ENCODE assay signal across 34 cellular contexts in the genomic region with DNA sequence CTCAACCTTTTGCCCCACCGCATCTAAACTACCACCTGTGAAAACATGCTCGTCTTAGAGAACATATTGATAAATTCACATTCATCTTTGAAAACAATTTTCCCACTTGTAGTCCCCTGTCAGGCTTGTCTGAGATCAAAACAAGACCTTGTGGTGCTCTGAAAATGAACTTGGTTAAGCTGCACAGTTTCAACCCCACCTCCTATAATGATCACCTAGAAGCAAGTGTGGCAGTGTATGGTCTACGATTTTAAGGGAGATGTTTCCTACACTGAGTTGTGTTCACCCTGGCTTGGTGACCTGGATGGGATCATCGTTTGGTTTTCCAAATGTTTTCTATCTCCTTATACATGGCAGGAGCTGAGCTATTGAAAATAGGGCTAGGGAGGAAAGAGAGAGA.
"Had no signal": no experiment of that assay in that cellular context is flagged by ENCODE, and none has a peak within 500 bp of the region (broad histone marks: within the 10 kb centered on the region; RNA-seq: fewer than 3 reads in every experiment).

No MANE protein-coding gene starts in this region.

- ATAC-seq: activated CD4-positive, alpha-beta T cell treated with anti-CD3 and anti-CD28 coated beads for 36 hours; activated CD8-positive, alpha-beta memory T cell treated with anti-CD3 and anti-CD28 coated beads, Interleukin-2, amount 10 ng/mL, durations not matched to agents 7 days and 5 days; activated CD8-positive, alpha-beta T cell treated with anti-CD3 and anti-CD28 coated beads, Interleukin-2, amount 10 ng/mL, durations not matched to agents 7 days and 5 days; activated naive CD4-positive, alpha-beta T cell treated with anti-CD3 and anti-CD28 coated beads, Interleukin-2, amount 50 U/mL, for 72 hours; esophagus mucosa; T-helper 17 cell had no signal

- H3K27ac Mint-ChIP-seq: activated CD4-positive, alpha-beta memory T cell treated with anti-CD3 and anti-CD28 coated beads for 36 hours; activated CD4-positive, alpha-beta T cell treated with anti-CD3 and anti-CD28 coated beads for 36 hours; activated CD4-positive, alpha-beta T cell treated with anti-CD3 and anti-CD28 coated beads, Interleukin-2, amount 10 ng/mL, durations not matched to agents 24 days and 14 days; activated CD8-positive, alpha-beta memory T cell treated with anti-CD3 and anti-CD28 coated beads, Interleukin-2, amount 10 ng/mL, durations not matched to agents 7 days and 5 days; activated CD8-positive, alpha-beta T cell treated with anti-CD3 and anti-CD28 coated beads, Interleukin-2, amount 10 ng/mL, durations not matched to agents 7 days and 5 days; activated naive CD4-positive, alpha-beta T cell treated with anti-CD3 and anti-CD28 coated beads, Interleukin-2, amount 10 ng/mL, durations not matched to agents 7 days and 5 days; activated naive CD4-positive, alpha-beta T cell treated with anti-CD3 and anti-CD28 coated beads, Interleukin-2, amount 50 U/mL, for 72 hours; activated naive CD8-positive, alpha-beta T cell treated with anti-CD3 and anti-CD28 coated beads, Interleukin-2, amount 10 ng/mL, durations not matched to agents 7 days and 5 days; activated T-helper 1 cell treated with anti-CD3 and anti-CD28 coated beads, Interleukin-12 subunit alpha, Interleukin-12 subunit beta, Interleukin-2, Interleukin-4 antibody, amounts not matched to agents 30 ng/mL and 10 ng/mL and 1 ng/mL, durations not matched to agents 14 hours and 24 hours and 36 hours; dendritic cell treated with granulocyte-macrophage colony-stimulating factor and Interleukin-4, amounts not matched to agents 40 ng/mL and 50 ng/mL, for 4 days; endodermal cell; T-helper 17 cell; T-helper 2 cell treated with Interferon-gamma antibody and Interleukin-4, amounts not matched to agents 5 μg/mL and 100 μg/mL, for 36 hours had no signal

- DNase-seq: activated CD4-positive, alpha-beta memory T cell treated with anti-CD3 and anti-CD28 coated beads for 36 hours; activated CD4-positive, alpha-beta T cell treated with anti-CD3 and anti-CD28 coated beads for 36 hours; activated CD4-positive, alpha-beta T cell treated with anti-CD3 and anti-CD28 coated beads, Interleukin-2, amount 10 ng/mL, durations not matched to agents 24 days and 14 days; activated CD4-positive, CD25-positive, alpha-beta regulatory T cell; activated CD4-positive, CD25-positive, alpha-beta regulatory T cell treated with anti-CD3 and anti-CD28 coated beads, Interleukin-2, amount 50 U/mL, for 72 hours; activated CD8-positive, alpha-beta memory T cell treated with anti-CD3 and anti-CD28 coated beads, Interleukin-2, amount 10 ng/mL, durations not matched to agents 7 days and 5 days; activated CD8-positive, alpha-beta memory T cell treated with anti-CD3 and anti-CD28 coated beads, Interleukin-2, amount 50 U/mL, for 4 hours; activated CD8-positive, alpha-beta T cell treated with anti-CD3 and anti-CD28 coated beads, Interleukin-2, amount 10 ng/mL, durations not matched to agents 7 days and 5 days; activated gamma-delta T cell; activated naive CD4-positive, alpha-beta T cell; activated naive CD4-positive, alpha-beta T cell treated with anti-CD3 and anti-CD28 coated beads, Interleukin-2, amount 10 ng/mL, durations not matched to agents 7 days and 5 days; activated naive CD8-positive, alpha-beta T cell treated with anti-CD3 and anti-CD28 coated beads, Interleukin-2, amount 10 ng/mL, durations not matched to agents 7 days and 5 days; activated T-cell treated with anti-CD3 and anti-CD28 coated beads, Interleukin-2, amount 50 U/mL, for 1 hour; activated T-cell treated with anti-CD3 and anti-CD28 coated beads, Interleukin-2, amount 50 U/mL, for 48 hours; central memory CD4-positive, alpha-beta T cell; cerebellar nuclear complex; dorsolateral prefrontal cortex; effector memory CD4-positive, alpha-beta T cell; endodermal cell; foreskin fibroblast; head of caudate nucleus; T-helper 17 cell; T1000 had no signal

- H3K4me3 Mint-ChIP-seq: activated CD4-positive, alpha-beta memory T cell treated with anti-CD3 and anti-CD28 coated beads for 36 hours; activated CD4-positive, alpha-beta T cell treated with anti-CD3 and anti-CD28 coated beads for 36 hours; activated CD4-positive, alpha-beta T cell treated with anti-CD3 and anti-CD28 coated beads, Interleukin-2, amount 10 ng/mL, durations not matched to agents 24 days and 14 days; activated CD8-positive, alpha-beta memory T cell treated with anti-CD3 and anti-CD28 coated beads, Interleukin-2, amount 10 ng/mL, durations not matched to agents 7 days and 5 days; activated CD8-positive, alpha-beta T cell treated with anti-CD3 and anti-CD28 coated beads, Interleukin-2, amount 10 ng/mL, durations not matched to agents 7 days and 5 days; activated naive CD4-positive, alpha-beta T cell treated with anti-CD3 and anti-CD28 coated beads, Interleukin-2, amount 10 ng/mL, durations not matched to agents 7 days and 5 days; activated naive CD8-positive, alpha-beta T cell treated with anti-CD3 and anti-CD28 coated beads, Interleukin-2, amount 10 ng/mL, durations not matched to agents 7 days and 5 days; activated T-helper 1 cell treated with anti-CD3 and anti-CD28 coated beads, Interleukin-12 subunit alpha, Interleukin-12 subunit beta, Interleukin-2, Interleukin-4 antibody, amounts not matched to agents 30 ng/mL and 10 ng/mL and 1 ng/mL, durations not matched to agents 14 hours and 24 hours and 36 hours; brain; dendritic cell treated with granulocyte-macrophage colony-stimulating factor and Interleukin-4, amounts not matched to agents 40 ng/mL and 50 ng/mL, for 4 days; endodermal cell; T-helper 17 cell; T-helper 2 cell treated with Interferon-gamma antibody and Interleukin-4, amounts not matched to agents 5 μg/mL and 100 μg/mL, for 36 hours had no signal

- FAIRE-seq: frontal cortex had no signal

- H3K4me1 Mint-ChIP-seq: activated CD4-positive, alpha-beta T cell treated with anti-CD3 and anti-CD28 coated beads for 36 hours; activated CD4-positive, alpha-beta T cell treated with anti-CD3 and anti-CD28 coated beads, Interleukin-2, amount 10 ng/mL, durations not matched to agents 24 days and 14 days; activated CD8-positive, alpha-beta memory T cell treated with anti-CD3 and anti-CD28 coated beads, Interleukin-2, amount 10 ng/mL, durations not matched to agents 7 days and 5 days; activated naive CD4-positive, alpha-beta T cell treated with anti-CD3 and anti-CD28 coated beads, Interleukin-2, amount 10 ng/mL, durations not matched to agents 7 days and 5 days; activated naive CD8-positive, alpha-beta T cell treated with anti-CD3 and anti-CD28 coated beads, Interleukin-2, amount 10 ng/mL, durations not matched to agents 7 days and 5 days; T-helper 17 cell had no signal

- H3K27me3 ChIP-seq: ascending aorta, cardiac muscle cell, dorsolateral prefrontal cortex had no signal

- H3K27ac ChIP-seq: ascending aorta, breast epithelium, cardiac muscle cell, coronary artery, dorsolateral prefrontal cortex had no signal

- H3K36me3 Mint-ChIP-seq: activated CD4-positive, alpha-beta memory T cell treated with anti-CD3 and anti-CD28 coated beads for 36 hours; activated CD8-positive, alpha-beta memory T cell treated with anti-CD3 and anti-CD28 coated beads, Interleukin-2, amount 10 ng/mL, durations not matched to agents 7 days and 5 days; activated naive CD4-positive, alpha-beta T cell treated with anti-CD3 and anti-CD28 coated beads, Interleukin-2, amount 10 ng/mL, durations not matched to agents 7 days and 5 days; activated naive CD4-positive, alpha-beta T cell treated with anti-CD3 and anti-CD28 coated beads, Interleukin-2, amount 50 U/mL, for 72 hours; activated naive CD8-positive, alpha-beta T cell treated with anti-CD3 and anti-CD28 coated beads, Interleukin-2, amount 10 ng/mL, durations not matched to agents 7 days and 5 days; brain had no signal

- H3K9me3 ChIP-seq: ascending aorta, breast epithelium had no signal

- H3K9me3 Mint-ChIP-seq: activated naive CD4-positive, alpha-beta T cell treated with anti-CD3 and anti-CD28 coated beads, Interleukin-2, amount 10 ng/mL, durations not matched to agents 7 days and 5 days; dendritic cell treated with granulocyte-macrophage colony-stimulating factor and Interleukin-4, amounts not matched to agents 40 ng/mL and 50 ng/mL, for 4 days; endodermal cell had no signal

- H3K36me3 ChIP-seq: ascending aorta, breast epithelium, cardiac muscle cell had no signal

- H3K4me3 ChIP-seq: ascending aorta, breast epithelium, cardiac muscle cell, coronary artery, dorsolateral prefrontal cortex had no signal

- H3K4me1 ChIP-seq: ascending aorta, breast epithelium had no signal

- H3K27me3 Mint-ChIP-seq: activated CD4-positive, alpha-beta memory T cell treated with anti-CD3 and anti-CD28 coated beads for 36 hours; activated CD4-positive, alpha-beta T cell treated with anti-CD3 and anti-CD28 coated beads for 36 hours; activated CD4-positive, alpha-beta T cell treated with anti-CD3 and anti-CD28 coated beads, Interleukin-2, amount 10 ng/mL, durations not matched to agents 24 days and 14 days; activated CD8-positive, alpha-beta memory T cell treated with anti-CD3 and anti-CD28 coated beads, Interleukin-2, amount 10 ng/mL, durations not matched to agents 7 days and 5 days; activated naive CD4-positive, alpha-beta T cell treated with anti-CD3 and anti-CD28 coated beads, Interleukin-2, amount 10 ng/mL, durations not matched to agents 7 days and 5 days; activated naive CD8-positive, alpha-beta T cell treated with anti-CD3 and anti-CD28 coated beads, Interleukin-2, amount 10 ng/mL, durations not matched to agents 7 days and 5 days; brain; dendritic cell treated with granulocyte-macrophage colony-stimulating factor and Interleukin-4, amounts not matched to agents 40 ng/mL and 50 ng/mL, for 4 days; T-helper 17 cell had no signal
